In genomic region chr6:156809034-156809433, GRCh38 we compare ENCODE assay signal across 1 cellular context.
A peak's percentile ranks its signal among the peaks of the same experiment; 100 is the strongest.
TF ChIP-seq lines count a peak whose summit lies in the region.

No MANE protein-coding gene starts in this region.

TF ChIP-seq in HepG2, 621 proteins besides CTCF, POLR2A, EP300 and RAD21:
- TF ChIP-seq PRDM4 (CRISPR knock-in tag; IDR thresholded peaks at IDR 0.05; ENCODE audit: borderline replicate concordance) = no peak
- no peak for TF ChIP-seq NFE2 (CRISPR knock-in tag; IDR thresholded peaks at IDR 0.05)
- TF ChIP-seq ZNF7 (CRISPR knock-in tag; IDR thresholded peaks at IDR 0.05) = no peak
- peak; percentile 36; the same call in 1 of the 2 replicates for TF ChIP-seq ELF3 (CRISPR knock-in tag; IDR thresholded peaks at IDR 0.05)
